In genomic region chr2:74067221-74067747, GRCh38 we compare ENCODE assay signal across 17 cellular contexts.
"Had no signal": no experiment of that assay in that cellular context is flagged by ENCODE, and none has a peak within 500 bp of the region (broad histone marks: within the 10 kb centered on the region; RNA-seq: fewer than 3 reads in every experiment).

No MANE protein-coding gene starts in this region.

- H3K27ac Mint-ChIP-seq: activated CD4-positive, alpha-beta T cell treated with anti-CD3 and anti-CD28 coated beads for 36 hours; stimulated activated naive B cell treated with anti-CD40 and anti-IgM and Interleukin-4, amounts not matched to agents 10 μg/mL and 1 μg/mL and 100 μg/mL, for 72 hours; T-helper 2 cell treated with Interferon-gamma antibody and Interleukin-4, amounts not matched to agents 5 μg/mL and 100 μg/mL, for 36 hours; WTC11 had no signal

- H3K36me3 ChIP-seq: colonic mucosa, gastroesophageal sphincter, heart left ventricle, left ventricle myocardium inferior had no signal

- H3K36me3 Mint-ChIP-seq: natural killer cell had no signal

- DNase-seq: activated CD4-positive, alpha-beta T cell treated with anti-CD3 and anti-CD28 coated beads for 36 hours; activated CD4-positive, alpha-beta T cell treated with anti-CD3 and anti-CD28 coated beads, Interleukin-2, amount 50 U/mL, for 48 hours; activated naive CD4-positive, alpha-beta T cell; central memory CD4-positive, alpha-beta T cell; colonic mucosa; erythroblast; heart left ventricle; left ventricle myocardium inferior; mesendoderm; natural killer cell; spleen; stimulated activated CD4-positive, alpha-beta T cell treated with anti-CD3 and anti-CD28 coated beads, Interleukin-4, amount 100 ng/mL, for 4 hours; stimulated activated naive B cell treated with anti-CD40 and anti-IgM and Interleukin-4, amounts not matched to agents 10 μg/mL and 1 μg/mL and 100 μg/mL, for 72 hours had no signal

- H3K4me1 ChIP-seq: colonic mucosa had no signal

- H3K4me3 ChIP-seq: body of pancreas, colonic mucosa, gastroesophageal sphincter, heart left ventricle, left ventricle myocardium inferior, spleen had no signal

- H3K9me3 Mint-ChIP-seq: natural killer cell; T-helper 2 cell treated with Interferon-gamma antibody and Interleukin-4, amounts not matched to agents 5 μg/mL and 100 μg/mL, for 36 hours had no signal

- H3K4me3 Mint-ChIP-seq: activated CD4-positive, alpha-beta T cell treated with anti-CD3 and anti-CD28 coated beads for 36 hours; natural killer cell; stimulated activated naive B cell treated with anti-CD40 and anti-IgM and Interleukin-4, amounts not matched to agents 10 μg/mL and 1 μg/mL and 100 μg/mL, for 72 hours; T-helper 2 cell treated with Interferon-gamma antibody and Interleukin-4, amounts not matched to agents 5 μg/mL and 100 μg/mL, for 36 hours; WTC11 had no signal

- H3K9me3 ChIP-seq: body of pancreas, colonic mucosa, gastroesophageal sphincter, heart left ventricle, left ventricle myocardium inferior, spleen had no signal

- H3K27me3 ChIP-seq: body of pancreas, colonic mucosa, gastroesophageal sphincter, heart left ventricle, spleen had no signal

- ATAC-seq: activated CD4-positive, alpha-beta T cell treated with anti-CD3 and anti-CD28 coated beads for 36 hours; body of pancreas; gastroesophageal sphincter; natural killer cell; stimulated activated naive B cell treated with anti-CD40 and anti-IgM and Interleukin-4, amounts not matched to agents 10 μg/mL and 1 μg/mL and 100 μg/mL, for 72 hours; WTC11 had no signal

- H3K27me3 Mint-ChIP-seq: activated CD4-positive, alpha-beta T cell treated with anti-CD3 and anti-CD28 coated beads for 36 hours; stimulated activated naive B cell treated with anti-CD40 and anti-IgM and Interleukin-4, amounts not matched to agents 10 μg/mL and 1 μg/mL and 100 μg/mL, for 72 hours had no signal

- H3K27ac ChIP-seq: body of pancreas, colonic mucosa, heart left ventricle, left ventricle myocardium inferior, spleen had no signal
